20 cellular contexts compared by ENCODE assay signal in genomic region chr3:63995056-63995576, GRCh38. TPM values are rescaled to one million over a fixed set of nuclear protein-coding genes. Genes with fewer than 3 reads are reported as not detected.
A peak's percentile ranks its signal among the peaks of the same experiment; 100 is the strongest.
DNase-seq lines count a peak whose midpoint lies in the region; ATAC-seq and TF ChIP-seq lines count a peak whose summit lies in the region.
"Had no signal": no experiment of that assay in that cellular context is flagged by ENCODE, and none has a peak within 500 bp of the region (broad histone marks: within the 10 kb centered on the region; RNA-seq: fewer than 3 reads in every experiment).

No MANE protein-coding gene starts in this region.

- H3K27ac ChIP-seq in caudate nucleus (ENCODE audit: low read depth, low read length): no peak overlapping the region
- H3K27ac ChIP-seq: gastrocnemius medialis, stomach, upper lobe of left lung, VCaP had no signal

- CTCF ChIA-PET in activated naive CD4-positive, alpha-beta T cell treated with anti-CD3 and anti-CD28 coated beads for 36 hours (lab: Charles Lee): interaction anchor here (0.9 to 5.2 kb wide), 9 partner anchors 8 to 44 kb away, joined by 3 to 52 read pairs (median 17); partner anchors contain the start of gene PSMD6

- no peak for ATAC-seq in T-helper 17 cell
- ATAC-seq in left cardiac atrium: no peak
- ATAC-seq: gastrocnemius medialis, left colon, right cardiac atrium, SK-N-SH treated with all-trans-retinoic acid at 6 μM for 48 hours had no signal

- intact Hi-C loops in activated naive CD4-positive, alpha-beta T cell treated with anti-CD3 and anti-CD28 coated beads for 36 hours (cut with micrococcal nuclease): no loop called here
- intact Hi-C loops in left cardiac atrium (cut with DNase I): loop anchor here in 1 of 2 donors (10.0 kb wide), 1 partner anchor 640 kb away; no protein-coding TSS in a partner anchor

- H3K9me3 ChIP-seq in T-helper 17 cell (ENCODE audit: control insufficient read depth, low read length, poor library complexity, severe bottlenecking): no peaks in the 10 kb centered on the region
- H3K9me3 ChIP-seq: gastrocnemius medialis, stomach, upper lobe of left lung had no signal

- peaks cover 31% of the 10 kb centered on the region for H3K4me1 Mint-ChIP-seq in activated naive CD4-positive, alpha-beta T cell treated with anti-CD3 and anti-CD28 coated beads for 36 hours (ENCODE audit: low read depth)
- peaks cover 32% of the 10 kb centered on the region for H3K4me1 Mint-ChIP-seq in T-helper 17 cell
- H3K4me1 Mint-ChIP-seq in type B pancreatic cell (ENCODE audit: unreplicated experiment): peaks cover 5% of the 10 kb centered on the region

- no peaks in the 10 kb centered on the region for H3K27me3 Mint-ChIP-seq in activated naive CD4-positive, alpha-beta T cell treated with anti-CD3 and anti-CD28 coated beads for 36 hours (ENCODE audit: low read depth)
- H3K27me3 Mint-ChIP-seq in T-helper 17 cell: no peaks in the 10 kb centered on the region
- no peaks in the 10 kb centered on the region for H3K27me3 Mint-ChIP-seq in type B pancreatic cell

- peaks cover 58% of the 10 kb centered on the region for H3K36me3 Mint-ChIP-seq in activated naive CD4-positive, alpha-beta T cell treated with anti-CD3 and anti-CD28 coated beads for 36 hours (ENCODE audit: low read depth)
- H3K36me3 Mint-ChIP-seq in T-helper 17 cell (ENCODE audit: low read depth) (peaks cover 13% of the 10 kb centered on the region), type B pancreatic cell (peaks cover 35% of the 10 kb centered on the region)

- H3K9me3 Mint-ChIP-seq in activated naive CD4-positive, alpha-beta T cell treated with anti-CD3 and anti-CD28 coated beads for 36 hours: no peaks in the 10 kb centered on the region
- H3K9me3 Mint-ChIP-seq in type B pancreatic cell: no peaks in the 10 kb centered on the region

- H3K4me3 Mint-ChIP-seq in activated naive CD4-positive, alpha-beta T cell treated with anti-CD3 and anti-CD28 coated beads for 36 hours: no peak overlapping the region
- H3K4me3 Mint-ChIP-seq in T-helper 17 cell: peak overlapping the region; percentile 59
- no peak overlapping the region for H3K4me3 Mint-ChIP-seq in type B pancreatic cell

- peak overlapping the region; percentile 65 for H3K27ac Mint-ChIP-seq in activated naive CD4-positive, alpha-beta T cell treated with anti-CD3 and anti-CD28 coated beads for 36 hours
- H3K27ac Mint-ChIP-seq in T-helper 17 cell: peak overlapping the region; percentile 84
- peak overlapping the region; percentile 32 for H3K27ac Mint-ChIP-seq in type B pancreatic cell

- no peak for TF ChIP-seq CTCF in type B pancreatic cell (conservative IDR thresholded peaks at IDR 0.05)

- no peak for DNase-seq in activated naive CD4-positive, alpha-beta T cell treated with anti-CD3 and anti-CD28 coated beads for 36 hours
- DNase-seq in activated naive CD4-positive, alpha-beta T cell treated with anti-CD3 and anti-CD28 coated beads, Interleukin-2, amount 50 U/mL, for 16 hours: no peak
- DNase-seq in T-helper 17 cell: no peak
- peak in 32 of 61 donors; percentile 2 to 84 (median 34) for DNase-seq in caudate nucleus (lab: John Stamatoyannopoulos, UW)
- DNase-seq in type B pancreatic cell (ENCODE audit: extremely low spot score, unreplicated experiment): no peak
- DNase-seq in left cardiac atrium: no peak
- DNase-seq in kidney tubule cell (ENCODE audit: low spot score): no peak
- no peak for DNase-seq in hepatic stellate cell (ENCODE audit: low spot score)
- DNase-seq: erythroblast; gastrocnemius medialis; left colon; midbrain; NCI-H187; NCI-H345; NK-92 treated with Interleukin-12 subunit alpha and Interleukin-12 subunit beta, amount 100 ng/mL, for 24 hours; stomach had no signal

RNA-seq across cellular contexts. Expression of gene PSMD6, which starts 28.2 kb away (rescaled TPM):
- 100 to 1,000 TPM; 101 to 103 TPM for total RNA-seq in activated naive CD4-positive, alpha-beta T cell treated with anti-CD3 and anti-CD28 coated beads for 36 hours
- 10 to 100 TPM; 91.3 to 97.3 TPM for total RNA-seq in T-helper 17 cell
- 68.1 and 81.4 TPM in 2 replicates for total RNA-seq in type B pancreatic cell (ENCODE audit: low replicate concordance)
- total RNA-seq in left cardiac atrium: 10 to 100 TPM; 61.6 to 80.3 TPM

Comparison
In these comparisons a context has a peak if more than half of its experiments do, and no peak if none do; other contexts are left out.
1. DNase-seq: peak in caudate nucleus (32 of 61); none in activated naive CD4-positive, alpha-beta T cell treated with anti-CD3 and anti-CD28 coated beads for 36 hours (single experiment), activated naive CD4-positive, alpha-beta T cell treated with anti-CD3 and anti-CD28 coated beads, Interleukin-2, amount 50 U/mL, for 16 hours (single experiment), T-helper 17 cell (0 of 3), type B pancreatic cell (single experiment), left cardiac atrium (single experiment), kidney tubule cell (single experiment) and hepatic stellate cell (single experiment).
2. H3K27ac Mint-ChIP-seq: peak in every context shown above with its lines; median percentile 84 in T-helper 17 cell; 65 in activated naive CD4-positive, alpha-beta T cell treated with anti-CD3 and anti-CD28 coated beads for 36 hours; 32 in type B pancreatic cell.